24 cellular contexts compared by ENCODE assay signal in the genomic region with DNA sequence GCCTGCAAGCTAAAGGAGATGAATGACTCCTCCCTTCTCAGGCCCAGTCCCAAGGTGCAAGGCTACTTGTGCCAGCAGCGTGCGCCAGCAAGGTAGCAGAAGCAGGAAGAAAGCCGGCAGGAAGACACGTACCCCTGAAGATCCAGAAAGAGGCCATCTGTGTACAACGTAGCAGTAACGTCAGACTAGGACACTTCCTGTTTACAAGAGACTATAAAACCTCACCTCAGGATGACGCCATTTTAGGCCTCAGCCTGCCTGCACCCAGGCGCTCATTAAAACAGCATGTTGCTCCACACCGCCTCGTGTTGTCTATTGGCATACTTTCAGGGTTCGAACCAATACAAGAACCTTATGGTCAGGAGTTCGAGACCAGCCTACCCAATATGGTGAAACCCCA. TPM values are rescaled to one million over a fixed set of nuclear protein-coding genes. Genes with fewer than 3 reads are reported as not detected.
DNase-seq lines count a peak whose midpoint lies in the region; ATAC-seq and TF ChIP-seq lines count a peak whose summit lies in the region.
"Had no signal": no experiment of that assay in that cellular context is flagged by ENCODE, and none has a peak within 500 bp of the region (broad histone marks: within the 10 kb centered on the region; RNA-seq: fewer than 3 reads in every experiment).

No MANE protein-coding gene starts in this region.

- H3K79me2 ChIP-seq in DND-41 (ENCODE audit: insufficient read depth, low read length) (no peaks in the 10 kb centered on the region), OCI-LY7 (ENCODE audit: insufficient read depth, low read depth, low read length) (no peaks in the 10 kb centered on the region)

- no peak for ATAC-seq in DND-41 (ENCODE audit: insufficient read depth, low read depth)
- ATAC-seq in naive thymus-derived CD4-positive, alpha-beta T cell = no peak
- ATAC-seq in HG03439 (IDR thresholded peaks at IDR 0.05; ENCODE audit: unreplicated experiment) = no peak
- ATAC-seq: Panc1 had no signal

- no peaks in the 10 kb centered on the region for H3K9me3 ChIP-seq in DND-41 (ENCODE audit: insufficient read depth, low read length, severe bottlenecking)
- H3K9me3 ChIP-seq in OCI-LY7 (ENCODE audit: low read length) = no peaks in the 10 kb centered on the region
- no peaks in the 10 kb centered on the region for H3K9me3 ChIP-seq in naive thymus-derived CD4-positive, alpha-beta T cell (ENCODE audit: control insufficient read depth in 2 of 3, low read length in 3 of 3)

- H3K4me2 ChIP-seq in DND-41 (ENCODE audit: insufficient read depth, low read length) (no peak overlapping the region), OCI-LY7 (ENCODE audit: low read length) (no peak overlapping the region)

- POLR2A ChIA-PET in activated CD4-positive, alpha-beta T cell treated with anti-CD3 and anti-CD28 coated beads, Interleukin-2, amount 10 ng/mL, durations not matched to agents 7 days and 5 days (lab: Charles Lee) = no interaction called here
- POLR2A ChIA-PET in OCI-LY7 (lab: Charles Lee) = interaction anchor here (1.3 kb wide), 1 partner anchor 10 kb away, joined by 3 read pairs; no protein-coding TSS in a partner anchor
- POLR2A ChIA-PET in naive thymus-derived CD4-positive, alpha-beta T cell (lab: Charles Lee) = no interaction called here

- no peak for DNase-seq in activated CD4-positive, alpha-beta T cell treated with anti-CD3 and anti-CD28 coated beads, Interleukin-2, amount 10 ng/mL, durations not matched to agents 7 days and 5 days
- no peak for DNase-seq in activated CD4-positive, alpha-beta T cell treated with anti-CD3 and anti-CD28 coated beads for 1 hour
- DNase-seq in DND-41 = no peak
- DNase-seq in OCI-LY7 (ENCODE audit: low spot score) = no peak
- peak in 5 of 9 donors; percentile 5 to 15 (median 11) for DNase-seq in naive thymus-derived CD4-positive, alpha-beta T cell
- DNase-seq in SW480 (ENCODE audit: low spot score) = no peak
- no peak for DNase-seq in DMS114 treated with DMSO at 0.1 percent for 48 hours (lab: John Stamatoyannopoulos, UW; ENCODE audit: unreplicated experiment)
- DNase-seq: 8988T, ACHN, COR-L47, EL, GDM1, NCI-H1105 treated with DMSO at 0.1 percent for 48 hours, NCI-H2029, NCI-H446 treated with DMSO at 0.1 percent for 48 hours, NCI-H526, SHP77 treated with DMSO at 0.1 percent for 48 hours had no signal

- no peak overlapping the region for H3K4me3 Mint-ChIP-seq in activated CD4-positive, alpha-beta T cell treated with anti-CD3 and anti-CD28 coated beads, Interleukin-2, amount 10 ng/mL, durations not matched to agents 7 days and 5 days
- H3K4me3 Mint-ChIP-seq in naive thymus-derived CD4-positive, alpha-beta T cell = no peak overlapping the region
- H3K4me3 Mint-ChIP-seq: IgD-negative memory B cell had no signal

- intact Hi-C loops in OCI-LY7 (cut with micrococcal nuclease; ENCODE audit: unreplicated experiment) = no loop called here
- intact Hi-C loops in naive thymus-derived CD4-positive, alpha-beta T cell (cut with micrococcal nuclease) = no loop called here

- no peak overlapping the region for H3K27ac ChIP-seq in DND-41 (ENCODE audit: low read length)
- no peak overlapping the region for H3K27ac ChIP-seq in OCI-LY7 (ENCODE audit: low read depth, low read length, poor library complexity, severe bottlenecking)
- no peak overlapping the region for H3K27ac ChIP-seq in naive thymus-derived CD4-positive, alpha-beta T cell (ENCODE audit: low read depth, low read length)
- H3K27ac ChIP-seq: HL-60, RWPE1, SK-N-MC had no signal

- CTCF ChIA-PET in activated CD4-positive, alpha-beta T cell treated with anti-CD3 and anti-CD28 coated beads, Interleukin-2, amount 10 ng/mL, durations not matched to agents 7 days and 5 days (lab: Charles Lee) = interaction anchor here (0.7 kb wide), 1 partner anchor 9 kb away, joined by 3 read pairs; no protein-coding TSS in a partner anchor
- CTCF ChIA-PET in OCI-LY7 (lab: Charles Lee; ENCODE audit: unreplicated experiment) = no interaction called here
- CTCF ChIA-PET in naive thymus-derived CD4-positive, alpha-beta T cell (lab: Charles Lee) = no interaction called here

- H4K20me1 ChIP-seq in DND-41 (ENCODE audit: insufficient read depth, low read length) (no peaks in the 10 kb centered on the region), OCI-LY7 (ENCODE audit: insufficient read depth, low read length) (no peaks in the 10 kb centered on the region)

- H2AFZ ChIP-seq in DND-41 (ENCODE audit: low read depth, low read length) = peak overlapping the region; percentile 44; the same call in 1 of the 2 replicates
- H2AFZ ChIP-seq in OCI-LY7 (ENCODE audit: low read length) = 0 out of 2 replicates have a peak overlapping the region, but pooled peaks have one; percentile 31

- H3K4me1 Mint-ChIP-seq in activated CD4-positive, alpha-beta T cell treated with anti-CD3 and anti-CD28 coated beads, Interleukin-2, amount 10 ng/mL, durations not matched to agents 7 days and 5 days = peaks cover 2% of the 10 kb centered on the region
- H3K4me1 Mint-ChIP-seq in naive thymus-derived CD4-positive, alpha-beta T cell = peaks cover 0 to 2% (median 0%) of the 10 kb centered on the region in 7 donors
- H3K4me1 Mint-ChIP-seq: IgD-negative memory B cell had no signal

- H3K27me3 ChIP-seq in DND-41 (ENCODE audit: insufficient read depth, low read length, poor library complexity) = peaks cover 3% of the 10 kb centered on the region
- H3K27me3 ChIP-seq in naive thymus-derived CD4-positive, alpha-beta T cell (ENCODE audit: control insufficient read depth in 2 of 2, insufficient read depth in 2 of 2, low read length in 2 of 2) = no peaks in the 10 kb centered on the region

- no peak overlapping the region for H3K9ac ChIP-seq in DND-41 (ENCODE audit: low read depth, low read length)

- H3K9me2 ChIP-seq in OCI-LY7 (ENCODE audit: insufficient read depth, low read length) = no peaks in the 10 kb centered on the region

- no TSS peak for BruUV-seq in OCI-LY7 (replicated peaks; lab: Mats Ljungman, UMichigan)

- H3K4me1 ChIP-seq in DND-41 (ENCODE audit: insufficient read depth, low read length) = no peaks in the 10 kb centered on the region
- H3K4me1 ChIP-seq in OCI-LY7 (ENCODE audit: insufficient read depth, low read length, poor library complexity, severe bottlenecking) = no peaks in the 10 kb centered on the region
- no peaks in the 10 kb centered on the region for H3K4me1 ChIP-seq in naive thymus-derived CD4-positive, alpha-beta T cell (ENCODE audit: control insufficient read depth in 2 of 2, insufficient read depth in 2 of 2, low read length in 2 of 2)

- H3K4me3 ChIP-seq in DND-41 (ENCODE audit: low read depth in 1 of 2, low read length in 2 of 2) (no peak overlapping the region), OCI-LY7 (ENCODE audit: low read depth, low read length, poor library complexity, severe bottlenecking) (no peak overlapping the region)
- H3K4me3 ChIP-seq in naive thymus-derived CD4-positive, alpha-beta T cell (ENCODE audit: low read length) = no peak overlapping the region
- H3K4me3 ChIP-seq: SK-N-MC had no signal

- peak overlapping the region; percentile 55 for H3K27ac Mint-ChIP-seq in activated CD4-positive, alpha-beta T cell treated with anti-CD3 and anti-CD28 coated beads, Interleukin-2, amount 10 ng/mL, durations not matched to agents 7 days and 5 days
- peak overlapping the region in 2 of 9 donors; percentile 36 to 77 for H3K27ac Mint-ChIP-seq in naive thymus-derived CD4-positive, alpha-beta T cell
- H3K27ac Mint-ChIP-seq: IgD-negative memory B cell had no signal

- H3K9me3 Mint-ChIP-seq in activated CD4-positive, alpha-beta T cell treated with anti-CD3 and anti-CD28 coated beads, Interleukin-2, amount 10 ng/mL, durations not matched to agents 7 days and 5 days = no peaks in the 10 kb centered on the region
- H3K9me3 Mint-ChIP-seq in naive thymus-derived CD4-positive, alpha-beta T cell = no peaks in the 10 kb centered on the region
- H3K9me3 Mint-ChIP-seq: IgD-negative memory B cell had no signal

- H3K36me3 ChIP-seq in DND-41 (ENCODE audit: insufficient read depth, low read length) (no peaks in the 10 kb centered on the region), OCI-LY7 (ENCODE audit: insufficient read depth, low read length) (no peaks in the 10 kb centered on the region)
- H3K36me3 ChIP-seq in naive thymus-derived CD4-positive, alpha-beta T cell (ENCODE audit: control insufficient read depth in 2 of 3, insufficient read depth in 3 of 3, low read length in 3 of 3) = no peaks in the 10 kb centered on the region

- peaks cover 3% of the 10 kb centered on the region for H3K27me3 Mint-ChIP-seq in activated CD4-positive, alpha-beta T cell treated with anti-CD3 and anti-CD28 coated beads, Interleukin-2, amount 10 ng/mL, durations not matched to agents 7 days and 5 days
- H3K27me3 Mint-ChIP-seq in naive thymus-derived CD4-positive, alpha-beta T cell = peaks cover 0 to 4% (median 0%) of the 10 kb centered on the region in 5 donors

- TF ChIP-seq CTCF in DND-41 (IDR thresholded peaks at IDR 0.05; ENCODE audit: borderline replicate concordance, extremely low read depth, low read length, poor library complexity, severe bottlenecking) (no peak), OCI-LY7 (conservative IDR thresholded peaks at IDR 0.05; ENCODE audit: low read length) (no peak)

- H3K36me3 Mint-ChIP-seq in activated CD4-positive, alpha-beta T cell treated with anti-CD3 and anti-CD28 coated beads, Interleukin-2, amount 10 ng/mL, durations not matched to agents 7 days and 5 days (ENCODE audit: low read depth) = no peaks in the 10 kb centered on the region
- peaks cover 0 to 2% (median 0%) of the 10 kb centered on the region in 5 donors for H3K36me3 Mint-ChIP-seq in naive thymus-derived CD4-positive, alpha-beta T cell
- H3K36me3 Mint-ChIP-seq: IgD-negative memory B cell had no signal

RNA-seq across cellular contexts. Expression of a gene that starts 41.4 kb away (rescaled TPM):
- 10 to 100 TPM; 28.1 to 28.9 TPM for total RNA-seq in activated CD4-positive, alpha-beta T cell treated with anti-CD3 and anti-CD28 coated beads, Interleukin-2, amount 10 ng/mL, durations not matched to agents 7 days and 5 days
- 14.3 and 14.5 TPM in 2 replicates for total RNA-seq in OCI-LY7 (2014; rRNA removed; shearing (Covaris generic))
- total RNA-seq in OCI-LY7 (2022) = 31.6 and 32.9 TPM in 2 replicates
- total RNA-seq in naive thymus-derived CD4-positive, alpha-beta T cell = 10 to 100 TPM in 2 of 5 experiments, 1 to 10 TPM in 3; 5.0 to 37.0 (median 6.3) TPM
- 10 to 100 TPM in 1 of 2 donors, 1 to 10 TPM in 1; 7.2 to 11.3 TPM for polyA plus RNA-seq in naive thymus-derived CD4-positive, alpha-beta T cell
- polyA plus RNA-seq: BJ had no signal

RNA-seq across cellular contexts. Expression of a gene that starts 48.7 kb away (rescaled TPM):
- total RNA-seq in activated CD4-positive, alpha-beta T cell treated with anti-CD3 and anti-CD28 coated beads, Interleukin-2, amount 10 ng/mL, durations not matched to agents 7 days and 5 days = 100 to 1,000 TPM; 217 to 235 TPM
- total RNA-seq in OCI-LY7 (2014; rRNA removed; shearing (Covaris generic)) = 252 and 259 TPM in 2 replicates
- 350 and 364 TPM in 2 replicates for total RNA-seq in OCI-LY7 (2022)
- 100 to 1,000 TPM; 103 to 214 (median 155) TPM for total RNA-seq in naive thymus-derived CD4-positive, alpha-beta T cell
- polyA plus RNA-seq in naive thymus-derived CD4-positive, alpha-beta T cell = 100 to 1,000 TPM in 1 of 2 donors, 10 to 100 TPM in 1; 86.9 to 111 TPM

RNA-seq across cellular contexts. Expression of a gene that starts 49.7 kb away (rescaled TPM):
- total RNA-seq in activated CD4-positive, alpha-beta T cell treated with anti-CD3 and anti-CD28 coated beads, Interleukin-2, amount 10 ng/mL, durations not matched to agents 7 days and 5 days = 100 to 1,000 TPM; 649 to 781 TPM
- total RNA-seq in OCI-LY7 (2014; rRNA removed; shearing (Covaris generic)) = 258 and 406 TPM in 2 replicates
- total RNA-seq in OCI-LY7 (2022) = 1,014 and 1,090 TPM in 2 replicates
- total RNA-seq in naive thymus-derived CD4-positive, alpha-beta T cell = 100 to 1,000 TPM; 394 to 702 (median 437) TPM
- 100 to 1,000 TPM; 612 to 833 TPM for polyA plus RNA-seq in naive thymus-derived CD4-positive, alpha-beta T cell

Comparison
In these comparisons a context has a peak if more than half of its experiments do, and no peak if none do; other contexts are left out.
1. DNase-seq: peak in naive thymus-derived CD4-positive, alpha-beta T cell (5 of 9); none in activated CD4-positive, alpha-beta T cell treated with anti-CD3 and anti-CD28 coated beads, Interleukin-2, amount 10 ng/mL, durations not matched to agents 7 days and 5 days (single experiment), activated CD4-positive, alpha-beta T cell treated with anti-CD3 and anti-CD28 coated beads for 1 hour (single experiment), DND-41 (single experiment), OCI-LY7 (single experiment), SW480 (single experiment) and DMS114 treated with DMSO at 0.1 percent for 48 hours (single experiment).